Comparison of ENCODE assay signal across 27 cellular contexts in the genomic region with DNA sequence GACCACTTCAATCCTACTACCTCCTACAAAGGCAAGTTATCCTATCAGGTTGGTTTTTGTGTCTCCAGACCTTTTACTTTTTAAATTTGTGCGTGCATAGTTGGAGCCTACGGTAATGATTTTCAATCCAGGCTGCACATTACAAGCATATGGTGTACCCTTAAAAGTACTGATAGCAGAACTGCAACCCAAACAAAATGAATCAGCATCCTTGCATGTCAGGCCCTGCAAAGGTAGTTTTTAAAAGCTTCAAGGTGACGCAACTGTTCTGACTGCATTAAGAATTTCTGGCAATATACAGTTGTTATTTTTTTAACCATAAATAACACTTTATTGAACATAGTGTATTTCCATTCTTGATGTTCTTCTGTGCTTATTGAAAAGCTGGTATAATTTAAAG. TPM values are rescaled to one million over a fixed set of nuclear protein-coding genes. Genes with fewer than 3 reads are reported as not detected.
"Had no signal": no experiment of that assay in that cellular context is flagged by ENCODE, and none has a peak within 500 bp of the region (broad histone marks: within the 10 kb centered on the region; RNA-seq: fewer than 3 reads in every experiment).

No MANE protein-coding gene starts in this region.

- DNase-seq: activated B cell treated with CpG ODN at 0.5 μM for 24 hours; activated CD4-positive, alpha-beta T cell treated with anti-CD3 and anti-CD28 coated beads for 1 hour; activated CD4-positive, alpha-beta T cell treated with anti-CD3 and anti-CD28 coated beads, Interleukin-2, amount 10 ng/mL, durations not matched to agents 24 days and 14 days; activated CD4-positive, alpha-beta T cell treated with anti-CD3 and anti-CD28 coated beads, Interleukin-2, amount 50 U/mL, for 48 hours; activated CD8-positive, alpha-beta memory T cell treated with anti-CD3 and anti-CD28 coated beads, Interleukin-2, amount 10 ng/mL, durations not matched to agents 7 days and 5 days; activated effector memory CD4-positive, alpha-beta T cell treated with Interleukin-2 at 50 U/mL for 16 hours; activated naive CD4-positive, alpha-beta T cell; activated T-cell treated with anti-CD3 and anti-CD28 coated beads, Interleukin-2, amount 50 U/mL, for 24 hours; amygdala; brain microvascular endothelial cell; caudate nucleus; KG1; NCI-H1092; NCI-H1417; NCI-H1694; NCI-H2029; NCI-H2107; NCI-H510A treated with DMSO at 0.1 percent for 48 hours; NCI-H69; T-cell; T-helper 2 cell; T1000 had no signal

- H3K36me3 ChIP-seq: brain microvascular endothelial cell had no signal

- H3K27me3 ChIP-seq: brain microvascular endothelial cell had no signal

- H3K4me3 ChIP-seq: SK-N-MC had no signal

- ATAC-seq: activated CD8-positive, alpha-beta memory T cell treated with anti-CD3 and anti-CD28 coated beads, Interleukin-2, amount 10 ng/mL, durations not matched to agents 7 days and 5 days; Right ventricle myocardium inferior; T-cell had no signal

- H3K27ac ChIP-seq: brain microvascular endothelial cell, SK-N-MC had no signal

- FAIRE-seq: TTC549 had no signal

RNA-seq across cellular contexts. Expression of a gene that starts 28.9 kb away (rescaled TPM):
- total RNA-seq: activated B cell treated with CpG ODN at 0.5 μM for 24 hours; activated CD4-positive, alpha-beta T cell treated with anti-CD3 and anti-CD28 coated beads, Interleukin-2, amount 10 ng/mL, durations not matched to agents 24 days and 14 days; activated CD8-positive, alpha-beta memory T cell treated with anti-CD3 and anti-CD28 coated beads, Interleukin-2, amount 10 ng/mL, durations not matched to agents 7 days and 5 days; activated T-helper 1 cell treated with anti-CD3 and anti-CD28 coated beads, Interleukin-12 subunit alpha, Interleukin-12 subunit beta, Interleukin-2, Interleukin-4 antibody, amounts not matched to agents 30 ng/mL and 10 ng/mL and 1 ng/mL, durations not matched to agents 14 hours and 24 hours and 36 hours; LHCN-M2; Right ventricle myocardium inferior; T-cell had no signal
